Comparison of ENCODE assay signal across 8 cellular contexts in genomic region chr11:34053161-34053686, GRCh38. TPM values are rescaled to one million over a fixed set of nuclear protein-coding genes. Genes with fewer than 3 reads are reported as not detected.
DNase-seq lines count a peak whose midpoint lies in the region; ATAC-seq, FAIRE-seq and TF ChIP-seq lines count a peak whose summit lies in the region.

No MANE protein-coding gene starts in this region.

- peak overlapping the region; percentile 87 to 90 for H3K9ac ChIP-seq in kidney (ENCODE audit: low read length in 2 of 2)

- peaks cover 0 to 9% of the 10 kb centered on the region in 2 donors for H3K4me1 ChIP-seq in kidney (ENCODE audit: control insufficient read depth in 1 of 2, insufficient read depth in 1 of 2, low read depth in 1 of 2, low read length in 2 of 2)

- no peak for TF ChIP-seq CTCF in GM12864 (IDR thresholded peaks at IDR 0.05; ENCODE audit: low read depth, low read length, missing control alignments)
- no peak for TF ChIP-seq CTCF in kidney (IDR thresholded peaks at IDR 0.05; ENCODE audit: borderline replicate concordance, extremely low read depth, insufficient read depth)

- FAIRE-seq in kidney (lab: Jason Lieb, UNC): no peak

- peak; percentile 43 for ATAC-seq in HG02759 (IDR thresholded peaks at IDR 0.05; ENCODE audit: unreplicated experiment)
- no peak for ATAC-seq in HG02840 (IDR thresholded peaks at IDR 0.05; ENCODE audit: low FRiP score, unreplicated experiment)

- H3K4me3 ChIP-seq in GM12864 (ENCODE audit: low read depth, low read length) (peak overlapping the region; percentile 100), kidney (ENCODE audit: low read length in 2 of 2) (peak overlapping the region; percentile 83 to 90)

- DNase-seq in GM12864 (ENCODE audit: low read depth) (no peak), NCI-H2107 treated with DMSO at 0.1 percent for 48 hours (lab: John Stamatoyannopoulos, UW; ENCODE audit: unreplicated experiment) (peak; percentile 58), kidney (peak; percentile 89)
- peak; percentile 57 for DNase-seq in activated CD4-positive, CD25-positive, alpha-beta regulatory T cell treated with anti-CD3 and anti-CD28 coated beads, Interleukin-2, amount 50 U/mL, for 16 hours (ENCODE audit: low read depth, low spot score)
- DNase-seq in central memory CD4-positive, alpha-beta T cell: peak; percentile 77
- peak; percentile 70 to 72 for DNase-seq in stimulated activated CD4-positive, alpha-beta T cell treated with anti-CD3 and anti-CD28 coated beads, Interleukin-15, amount 100 ng/mL, for 48 hours (ENCODE audit: low read depth in 2 of 2)

- H3K9me3 ChIP-seq in kidney (ENCODE audit: control insufficient read depth in 1 of 2, low read length in 2 of 2): no peaks in the 10 kb centered on the region

- H3K36me3 ChIP-seq in kidney (ENCODE audit: control insufficient read depth in 1 of 2, insufficient read depth in 2 of 2, low read length in 2 of 2): no peaks in the 10 kb centered on the region

- H3K27ac ChIP-seq in kidney (ENCODE audit: low read depth in 2 of 2, low read length in 2 of 2): peak overlapping the region; percentile 85 to 92

- intact Hi-C loops in kidney (cut with DNase I): no loop called here

RNA-seq across cellular contexts. Expression of gene CAPRIN1, which starts 1.7 kb away (rescaled TPM):
- total RNA-seq in kidney: 174 TPM
- 83.3 TPM for polyA plus RNA-seq in kidney (ENCODE audit: insufficient read depth, low read depth, low replicate concordance)

RNA-seq across cellular contexts. Expression of gene NAT10, which starts 52.2 kb away (rescaled TPM):
- 43.1 TPM for total RNA-seq in kidney
- 24.1 TPM for polyA plus RNA-seq in kidney (ENCODE audit: insufficient read depth, low read depth, low replicate concordance)
